Comparison of ENCODE assay signal across 14 cellular contexts in the genomic region with DNA sequence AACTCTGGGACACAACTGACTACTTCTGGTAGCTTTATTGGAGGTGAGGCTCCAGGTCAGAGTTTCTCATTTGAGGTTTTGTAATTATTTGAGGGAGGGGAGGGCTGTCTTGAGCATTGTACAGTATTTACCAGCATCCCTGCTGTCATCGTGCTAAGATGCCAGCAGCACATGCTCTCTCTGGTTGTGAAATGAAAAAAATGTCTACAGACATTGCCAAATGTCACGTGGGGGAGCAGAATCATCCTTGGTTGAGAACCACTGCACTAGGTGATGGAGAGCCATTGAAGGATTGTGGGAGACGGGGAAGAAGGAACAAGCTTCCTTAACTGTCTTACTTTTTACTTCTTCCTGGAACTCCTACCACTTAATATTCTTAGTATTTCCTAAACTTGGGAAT. TPM values are rescaled to one million over a fixed set of nuclear protein-coding genes. Genes with fewer than 3 reads are reported as not detected.
DNase-seq lines count a peak whose midpoint lies in the region; ATAC-seq and TF ChIP-seq lines count a peak whose summit lies in the region.
"Had no signal": no experiment of that assay in that cellular context is flagged by ENCODE, and none has a peak within 500 bp of the region (broad histone marks: within the 10 kb centered on the region; RNA-seq: fewer than 3 reads in every experiment).

No MANE protein-coding gene starts in this region.

- no peak for ATAC-seq in natural killer cell
- ATAC-seq: heart right ventricle had no signal

- 39 to 40% (median 40%) methylated on average over 3 of the region's 3 CpGs for WGBS in ovary, 3 donors

- TF ChIP-seq EP300 in ovary (IDR thresholded peaks at IDR 0.05), result no peak

- DNase-seq in CD8-positive, alpha-beta memory T cell, result no peak
- DNase-seq in amniotic epithelial cell (ENCODE audit: low read depth), result peak; percentile 63
- DNase-seq in natural killer cell, result no peak
- DNase-seq in HCEC 1CT, result no peak
- DNase-seq in NCI-H2227 (lab: John Stamatoyannopoulos, UW; ENCODE audit: unreplicated experiment), result no peak
- no peak for DNase-seq in ovary
- DNase-seq in DMS153 (lab: John Stamatoyannopoulos, UW), result no peak
- DNase-seq: activated CD4-positive, alpha-beta T cell treated with anti-CD3 and anti-CD28 coated beads, Interleukin-2, amount 50 U/mL, for 4 hours; activated gamma-delta T cell treated with Interleukin-2 at 50 U/mL for 16 hours; C1 segment of cervical spinal cord; heart right ventricle; NCI-H1694 treated with DMSO at 0.1 percent for 48 hours; NCI-H526 treated with DMSO at 0.1 percent for 48 hours had no signal

- no peaks in the 10 kb centered on the region for H3F3A ChIP-seq in Loucy (ENCODE audit: low read depth)

- peaks cover 0 to 3% of the 10 kb centered on the region in 2 donors for H3K27me3 Mint-ChIP-seq in CD8-positive, alpha-beta memory T cell
- no peaks in the 10 kb centered on the region for H3K27me3 Mint-ChIP-seq in natural killer cell (ENCODE audit: low read depth in 2 of 2)

- no peak overlapping the region for H3K27ac ChIP-seq in CD8-positive, alpha-beta memory T cell (ENCODE audit: low read depth, low read length)
- no peak overlapping the region for H3K27ac ChIP-seq in ovary
- H3K27ac ChIP-seq: heart right ventricle had no signal

- H3K27me3 ChIP-seq in CD8-positive, alpha-beta memory T cell (ENCODE audit: insufficient read depth, low read length, poor library complexity, severe bottlenecking), result no peaks in the 10 kb centered on the region
- no peaks in the 10 kb centered on the region for H3K27me3 ChIP-seq in Loucy (ENCODE audit: insufficient read depth, low read length, poor library complexity, severe bottlenecking)
- no peaks in the 10 kb centered on the region for H3K27me3 ChIP-seq in ovary
- H3K27me3 ChIP-seq: heart right ventricle had no signal

- H2AFZ ChIP-seq in Loucy (ENCODE audit: low read length), result no peak overlapping the region

- TF ChIP-seq CTCF in Loucy (conservative IDR thresholded peaks at IDR 0.05; ENCODE audit: low read length) (no peak), natural killer cell (IDR thresholded peaks at IDR 0.05) (no peak), ovary (IDR thresholded peaks at IDR 0.05) (no peak)

- intact Hi-C loops in natural killer cell (cut with micrococcal nuclease) (no loop called here), ovary (cut with DNase I) (loop anchor here in 2 of 4 donors (10.0 kb wide), 2 partner anchors 91 to 99 kb away; no protein-coding TSS in a partner anchor)

- H3K4me3 Mint-ChIP-seq in CD8-positive, alpha-beta memory T cell, result peak overlapping the region; percentile 8 to 65 (median 39)
- H3K4me3 Mint-ChIP-seq in natural killer cell, result peak overlapping the region; percentile 47

- no peaks in the 10 kb centered on the region for H3K9me2 ChIP-seq in Loucy (replicated peaks; ENCODE audit: low read depth, low read length)

- no peaks in the 10 kb centered on the region for H3K36me3 ChIP-seq in CD8-positive, alpha-beta memory T cell (ENCODE audit: insufficient read depth, low read length)
- H3K36me3 ChIP-seq in Loucy (ENCODE audit: insufficient read depth, low read length) (0 out of 2 replicates have a peak, but pooled peaks cover 4% of the 10 kb centered on the region), ovary (no peaks in the 10 kb centered on the region)
- H3K36me3 ChIP-seq: heart right ventricle had no signal

- peaks cover 75 to 84% (median 79%) of the 10 kb centered on the region in 3 donors for H3K4me1 Mint-ChIP-seq in CD8-positive, alpha-beta memory T cell
- peaks cover 76 to 79% of the 10 kb centered on the region in 2 donors for H3K4me1 Mint-ChIP-seq in natural killer cell

- peaks cover 92% of the 10 kb centered on the region for H3K79me2 ChIP-seq in Loucy (ENCODE audit: insufficient read depth, low read length)

- POLR2A ChIA-PET in CD8-positive, alpha-beta memory T cell (lab: Charles Lee), result interaction anchor here (0.7 to 0.8 kb wide), 2 partner anchors 10 to 115 kb away, joined by 3 read pairs; no protein-coding TSS in a partner anchor

- H3K9me3 ChIP-seq in CD8-positive, alpha-beta memory T cell (ENCODE audit: low read length), result no peaks in the 10 kb centered on the region
- H3K9me3 ChIP-seq in Loucy (ENCODE audit: insufficient read depth, low read depth, low read length), result no peaks in the 10 kb centered on the region
- no peaks in the 10 kb centered on the region for H3K9me3 ChIP-seq in ovary
- H3K9me3 ChIP-seq: heart right ventricle had no signal

- H3K4me1 ChIP-seq in CD8-positive, alpha-beta memory T cell (ENCODE audit: insufficient read depth, low read length), result peaks cover 64% of the 10 kb centered on the region
- peaks cover 57% of the 10 kb centered on the region for H3K4me1 ChIP-seq in Loucy (ENCODE audit: insufficient read depth, low read length, poor library complexity, severe bottlenecking)
- H3K4me1 ChIP-seq in ovary (ENCODE audit: insufficient read depth), result peaks cover 7% of the 10 kb centered on the region

- TF ChIP-seq POLR2A in ovary (IDR thresholded peaks at IDR 0.05), result no peak

- no peaks in the 10 kb centered on the region for H3K9me3 Mint-ChIP-seq in CD8-positive, alpha-beta memory T cell
- H3K9me3 Mint-ChIP-seq in natural killer cell, result no peaks in the 10 kb centered on the region

- H3K4me2 ChIP-seq in Loucy (ENCODE audit: low read depth, low read length, poor library complexity, severe bottlenecking), result peak overlapping the region; percentile 98

- peak overlapping the region in 7 of 8 donors; percentile 55 to 100 (median 86) for H3K27ac Mint-ChIP-seq in CD8-positive, alpha-beta memory T cell
- peak overlapping the region; percentile 97 to 98 for H3K27ac Mint-ChIP-seq in natural killer cell

- peak overlapping the region; percentile 11 for H3K9ac ChIP-seq in Loucy (ENCODE audit: low read depth, low read length, poor library complexity, severe bottlenecking)

- CTCF ChIA-PET in CD8-positive, alpha-beta memory T cell (lab: Charles Lee), result interaction anchor here (1.0 to 1.6 kb wide), 3 partner anchors 17 to 111 kb away, joined by 3 to 4 read pairs (median 4); a partner anchor contains a TSS

- peaks cover 86% of the 10 kb centered on the region for H4K20me1 ChIP-seq in Loucy (ENCODE audit: insufficient read depth, low read length, poor library complexity, severe bottlenecking)

- no peak overlapping the region for H3K4me3 ChIP-seq in CD8-positive, alpha-beta memory T cell (ENCODE audit: low read length)
- peak overlapping the region; percentile 86 for H3K4me3 ChIP-seq in Loucy (ENCODE audit: low read length, poor library complexity, severe bottlenecking)
- H3K4me3 ChIP-seq in ovary, result no peak overlapping the region
- H3K4me3 ChIP-seq: heart right ventricle had no signal

- H3K36me3 Mint-ChIP-seq in CD8-positive, alpha-beta memory T cell, result peaks cover 9 to 36% (median 14%) of the 10 kb centered on the region in 3 donors
- no peaks in the 10 kb centered on the region for H3K36me3 Mint-ChIP-seq in natural killer cell

RNA-seq across cellular contexts. Expression of a gene that starts 5.0 kb away (rescaled TPM):
- 100 to 1,000 TPM; 270 TPM for total RNA-seq in CD8-positive, alpha-beta memory T cell
- polyA plus RNA-seq in CD8-positive, alpha-beta memory T cell, result 671 TPM
- total RNA-seq in natural killer cell, result 100 to 1,000 TPM; 367 to 422 (median 383) TPM
- 100 to 1,000 TPM; 141 to 266 (median 234) TPM for total RNA-seq in ovary
- polyA plus RNA-seq in ovary, result 100 to 1,000 TPM; 213 to 356 TPM
